17 cellular contexts compared by ENCODE assay signal in genomic region chr2:191622374-191623320, GRCh38. TPM values are rescaled to one million over a fixed set of nuclear protein-coding genes. Genes with fewer than 3 reads are reported as not detected.
A peak's percentile ranks its signal among the peaks of the same experiment; 100 is the strongest.
DNase-seq lines count a peak whose midpoint lies in the region; ATAC-seq, FAIRE-seq and TF ChIP-seq lines count a peak whose summit lies in the region.
"Had no signal": no experiment of that assay in that cellular context is flagged by ENCODE, and none has a peak within 500 bp of the region (broad histone marks: within the 10 kb centered on the region; RNA-seq: fewer than 3 reads in every experiment).

No MANE protein-coding gene starts in this region.

- H3K9ac ChIP-seq in colonic mucosa (ENCODE audit: low read depth in 2 of 2, low read length in 2 of 2): no peak overlapping the region
- H3K9ac ChIP-seq: BLaER1 treated with 17β-estradiol and CSF1 and Interleukin-3, amounts not matched to agents 10 nM and 100 nM had no signal

- no peaks in the 10 kb centered on the region for H3K4me1 ChIP-seq in colonic mucosa

- CTCF ChIA-PET in CD4-positive, alpha-beta T cell (lab: Charles Lee): no interaction called here

- H3K27me3 Mint-ChIP-seq in CD14-positive monocyte (ENCODE audit: low read depth in 3 of 3): peaks cover 0 to 3% (median 2%) of the 10 kb centered on the region in 3 donors
- no peaks in the 10 kb centered on the region for H3K27me3 Mint-ChIP-seq in CD4-positive, alpha-beta T cell
- H3K27me3 Mint-ChIP-seq: naive B cell had no signal

- no peaks in the 10 kb centered on the region for H3K27me3 ChIP-seq in CD4-positive, alpha-beta T cell (ENCODE audit: control insufficient read depth, insufficient read depth, low read length)
- no peaks in the 10 kb centered on the region for H3K27me3 ChIP-seq in colonic mucosa
- H3K27me3 ChIP-seq: BLaER1 treated with 17β-estradiol and CSF1 and Interleukin-3, amounts not matched to agents 10 nM and 100 nM; tibial nerve had no signal

- no peak for ATAC-seq in CD4-positive, alpha-beta T cell (ENCODE audit: poor library complexity)
- peak; percentile 64 for ATAC-seq in esophagus mucosa
- ATAC-seq: left lobe of liver had no signal

- H3K36me3 Mint-ChIP-seq in CD14-positive monocyte: peaks cover 0 to 6% of the 10 kb centered on the region in 2 donors
- no peaks in the 10 kb centered on the region for H3K36me3 Mint-ChIP-seq in CD4-positive, alpha-beta T cell (ENCODE audit: low read depth)
- H3K36me3 Mint-ChIP-seq: naive B cell had no signal

- intact Hi-C loops in CD14-positive monocyte (cut with micrococcal nuclease): loop anchor here in 1 of 2 donors (5.0 kb wide), 1 partner anchor 55 kb away; the partner anchor contains the start of gene NABP1
- intact Hi-C loops in CD4-positive, alpha-beta T cell (cut with DNase I, micrococcal nuclease): no loop called here
- intact Hi-C loops in colonic mucosa (cut with DNase I): no loop called here

- H3K4me1 Mint-ChIP-seq in CD14-positive monocyte: peaks cover 65% of the 10 kb centered on the region
- H3K4me1 Mint-ChIP-seq in CD4-positive, alpha-beta T cell (ENCODE audit: low read depth): peaks cover 81% of the 10 kb centered on the region

- no peaks in the 10 kb centered on the region for H3K9me3 ChIP-seq in CD4-positive, alpha-beta T cell (ENCODE audit: control insufficient read depth, low read length)
- H3K9me3 ChIP-seq in colonic mucosa: no peaks in the 10 kb centered on the region
- H3K9me3 ChIP-seq: BLaER1 treated with 17β-estradiol and CSF1 and Interleukin-3, amounts not matched to agents 10 nM and 100 nM; tibial nerve had no signal

- peaks cover 0 to 3% (median 0%) of the 10 kb centered on the region in 7 donors for H3K9me3 Mint-ChIP-seq in CD14-positive monocyte
- no peaks in the 10 kb centered on the region for H3K9me3 Mint-ChIP-seq in CD4-positive, alpha-beta T cell

- TF ChIP-seq CTCF in CD14-positive monocyte (IDR thresholded peaks at IDR 0.05) (no peak), foreskin fibroblast (IDR thresholded peaks at IDR 0.05; ENCODE audit: low read depth, low read length) (no peak), colonic mucosa (IDR thresholded peaks at IDR 0.05) (no peak)
- no peak for TF ChIP-seq CTCF in CD4-positive, alpha-beta T cell (IDR thresholded peaks at IDR 0.05)

- no peaks in the 10 kb centered on the region for H3K36me3 ChIP-seq in colonic mucosa
- H3K36me3 ChIP-seq: BLaER1 treated with 17β-estradiol and CSF1 and Interleukin-3, amounts not matched to agents 10 nM and 100 nM; tibial nerve had no signal

- TF ChIP-seq POLR2A in GM12892 (IDR thresholded peaks at IDR 0.05; ENCODE audit: low read depth, low read length): no peak

- H3K4me3 Mint-ChIP-seq in CD14-positive monocyte: peak overlapping the region in 1 of 2 donors; percentile 6
- no peak overlapping the region for H3K4me3 Mint-ChIP-seq in CD4-positive, alpha-beta T cell

- no peak overlapping the region for H3K27ac ChIP-seq in CD4-positive, alpha-beta T cell (ENCODE audit: low read depth, low read length)
- H3K27ac ChIP-seq in colonic mucosa: no peak overlapping the region
- H3K27ac ChIP-seq: SK-N-MC, tibial nerve, VCaP had no signal

- POLR2A ChIA-PET in CD4-positive, alpha-beta T cell (lab: Charles Lee): interaction anchor here (9.6 kb wide), 1 partner anchor 56 kb away, joined by 220 read pairs; the partner anchor contains the start of gene NABP1

- peak overlapping the region; percentile 52 to 89 (median 81) for H3K27ac Mint-ChIP-seq in CD14-positive monocyte
- H3K27ac Mint-ChIP-seq in CD4-positive, alpha-beta T cell: peak overlapping the region; percentile 12

- DNase-seq in CD14-positive monocyte (ENCODE audit: low spot score): no peak
- DNase-seq in CD4-positive, alpha-beta T cell: no peak
- peak; percentile 66 for DNase-seq in NOMO-1 treated with dmso at 0.1 percent for 144 hours (lab: John Stamatoyannopoulos, UW; ENCODE audit: unreplicated experiment)
- DNase-seq in GM12892 (ENCODE audit: insufficient read length): no peak
- DNase-seq in foreskin fibroblast: no peak
- no peak for DNase-seq in colonic mucosa
- DNase-seq: EL; naive B cell; NCI-H1048; NK-92 treated with Interleukin-12 subunit alpha and Interleukin-12 subunit beta, amount 100 ng/mL, for 24 hours had no signal

- no peak overlapping the region for H3K4me3 ChIP-seq in foreskin fibroblast (ENCODE audit: low read depth in 1 of 2, low read length in 2 of 2)
- H3K4me3 ChIP-seq in colonic mucosa: no peak overlapping the region
- H3K4me3 ChIP-seq: BLaER1 treated with 17β-estradiol and CSF1 and Interleukin-3, amounts not matched to agents 10 nM and 100 nM; SK-N-MC; tibial nerve had no signal

- no peak for FAIRE-seq in GM12892 (lab: Jason Lieb, UNC)
- FAIRE-seq: astrocyte had no signal

RNA-seq across cellular contexts. Expression of gene NABP1, which starts 55.3 kb away (rescaled TPM):
- 10 to 100 TPM in 1 of 2 donors, 1 to 10 TPM in 1; 8.0 to 13.3 TPM for polyA plus RNA-seq in CD14-positive monocyte
- 10 to 100 TPM; 32.0 to 32.9 TPM for total RNA-seq in CD4-positive, alpha-beta T cell
- total RNA-seq in esophagus mucosa (32.8 TPM), colonic mucosa (10 to 100 TPM; 10.1 to 15.9 TPM)
- polyA plus RNA-seq in GM12892 (2012; ENCODE audit: missing spikeins): 20.7 TPM
